ENCODE assay signal across 1 cellular context in genomic region chr11:63586451-63587166, GRCh38.
TF ChIP-seq lines count a peak whose summit lies in the region.

No MANE protein-coding gene starts in this region.

TF ChIP-seq in HepG2, 621 proteins besides CTCF, POLR2A, EP300 and RAD21 (continued from another document):
- TF ChIP-seq ATF5 (CRISPR knock-in tag; IDR thresholded peaks at IDR 0.05; ENCODE audit: low read depth), result no peak
- no peak for TF ChIP-seq ZEB1 (IDR thresholded peaks at IDR 0.05; ENCODE audit: insufficient replicate concordance, low read depth)
- TF ChIP-seq DR1 (CRISPR knock-in tag; IDR thresholded peaks at IDR 0.05), result no peak
- no peak for TF ChIP-seq SNAI1 (CRISPR knock-in tag; IDR thresholded peaks at IDR 0.05; ENCODE audit: borderline replicate concordance)
- TF ChIP-seq SNAPC4 (CRISPR knock-in tag; IDR thresholded peaks at IDR 0.05), result no peak
- no peak for TF ChIP-seq HBP1 (CRISPR knock-in tag; IDR thresholded peaks at IDR 0.05; ENCODE audit: low read depth)
- TF ChIP-seq ATF7 (IDR thresholded peaks at IDR 0.05), result 0 out of 2 replicates have a peak, but pooled peaks have one; percentile 7
- no peak for TF ChIP-seq ATF7 (CRISPR knock-in tag; IDR thresholded peaks at IDR 0.05)
- no peak for TF ChIP-seq ZNF839 (CRISPR knock-in tag; IDR thresholded peaks at IDR 0.05; ENCODE audit: borderline replicate concordance)
- TF ChIP-seq NRL (CRISPR knock-in tag; IDR thresholded peaks at IDR 0.05; ENCODE audit: borderline replicate concordance), result no peak
- TF ChIP-seq HMG20A (CRISPR knock-in tag; IDR thresholded peaks at IDR 0.05; ENCODE audit: borderline replicate concordance), result peak; percentile 57
- TF ChIP-seq NFIB (CRISPR knock-in tag; IDR thresholded peaks at IDR 0.05; ENCODE audit: borderline replicate concordance), result no peak
- no peak for TF ChIP-seq KLF6 (CRISPR knock-in tag; IDR thresholded peaks at IDR 0.05)
- TF ChIP-seq ZBTB38 (CRISPR knock-in tag; IDR thresholded peaks at IDR 0.05), result no peak
- no peak for TF ChIP-seq ZNF788 (CRISPR knock-in tag; IDR thresholded peaks at IDR 0.05; ENCODE audit: borderline replicate concordance)
- TF ChIP-seq, protein P1, sequence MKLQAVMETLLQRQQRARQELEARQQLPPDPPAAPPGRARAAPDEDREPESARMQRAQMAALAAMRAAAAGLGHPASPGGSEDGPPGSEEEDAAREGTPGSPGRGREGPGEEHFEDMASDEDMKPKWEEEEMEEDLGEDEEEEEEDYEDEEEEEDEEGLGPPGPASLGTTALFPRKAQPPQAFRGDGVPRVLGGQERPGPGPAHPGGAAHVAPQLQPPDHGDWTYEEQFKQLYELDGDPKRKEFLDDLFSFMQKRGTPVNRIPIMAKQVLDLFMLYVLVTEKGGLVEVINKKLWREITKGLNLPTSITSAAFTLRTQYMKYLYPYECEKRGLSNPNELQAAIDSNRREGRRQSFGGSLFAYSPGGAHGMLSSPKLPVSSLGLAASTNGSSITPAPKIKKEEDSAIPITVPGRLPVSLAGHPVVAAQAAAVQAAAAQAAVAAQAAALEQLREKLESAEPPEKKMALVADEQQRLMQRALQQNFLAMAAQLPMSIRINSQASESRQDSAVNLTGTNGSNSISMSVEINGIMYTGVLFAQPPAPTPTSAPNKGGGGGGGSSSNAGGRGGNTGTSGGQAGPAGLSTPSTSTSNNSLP (IDR thresholded peaks at IDR 0.05; ENCODE audit: low read depth, low read length), result peak; percentile 65; the same call in 1 of the 2 replicates
- peak; percentile 30; the same call in 1 of the 2 replicates for TF ChIP-seq SOX5 (CRISPR knock-in tag; IDR thresholded peaks at IDR 0.05; ENCODE audit: borderline replicate concordance)
- TF ChIP-seq ZNF782 (CRISPR knock-in tag; IDR thresholded peaks at IDR 0.05; ENCODE audit: borderline replicate concordance), result no peak
- no peak for TF ChIP-seq DNMT1 (CRISPR knock-in tag; IDR thresholded peaks at IDR 0.05)
- TF ChIP-seq, protein P2, sequence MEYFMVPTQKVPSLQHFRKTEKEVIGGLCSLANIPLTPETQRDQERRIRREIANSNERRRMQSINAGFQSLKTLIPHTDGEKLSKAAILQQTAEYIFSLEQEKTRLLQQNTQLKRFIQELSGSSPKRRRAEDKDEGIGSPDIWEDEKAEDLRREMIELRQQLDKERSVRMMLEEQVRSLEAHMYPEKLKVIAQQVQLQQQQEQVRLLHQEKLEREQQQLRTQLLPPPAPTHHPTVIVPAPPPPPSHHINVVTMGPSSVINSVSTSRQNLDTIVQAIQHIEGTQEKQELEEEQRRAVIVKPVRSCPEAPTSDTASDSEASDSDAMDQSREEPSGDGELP (IDR thresholded peaks at IDR 0.05; ENCODE audit: borderline replicate concordance, low read depth), result no peak
- TF ChIP-seq MED1 (CRISPR knock-in tag; IDR thresholded peaks at IDR 0.05), result no peak
- TF ChIP-seq, protein P3, sequence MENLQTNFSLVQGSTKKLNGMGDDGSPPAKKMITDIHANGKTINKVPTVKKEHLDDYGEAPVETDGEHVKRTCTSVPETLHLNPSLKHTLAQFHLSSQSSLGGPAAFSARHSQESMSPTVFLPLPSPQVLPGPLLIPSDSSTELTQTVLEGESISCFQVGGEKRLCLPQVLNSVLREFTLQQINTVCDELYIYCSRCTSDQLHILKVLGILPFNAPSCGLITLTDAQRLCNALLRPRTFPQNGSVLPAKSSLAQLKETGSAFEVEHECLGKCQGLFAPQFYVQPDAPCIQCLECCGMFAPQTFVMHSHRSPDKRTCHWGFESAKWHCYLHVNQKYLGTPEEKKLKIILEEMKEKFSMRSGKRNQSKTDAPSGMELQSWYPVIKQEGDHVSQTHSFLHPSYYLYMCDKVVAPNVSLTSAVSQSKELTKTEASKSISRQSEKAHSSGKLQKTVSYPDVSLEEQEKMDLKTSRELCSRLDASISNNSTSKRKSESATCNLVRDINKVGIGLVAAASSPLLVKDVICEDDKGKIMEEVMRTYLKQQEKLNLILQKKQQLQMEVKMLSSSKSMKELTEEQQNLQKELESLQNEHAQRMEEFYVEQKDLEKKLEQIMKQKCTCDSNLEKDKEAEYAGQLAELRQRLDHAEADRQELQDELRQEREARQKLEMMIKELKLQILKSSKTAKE (CRISPR knock-in tag; IDR thresholded peaks at IDR 0.05; ENCODE audit: borderline replicate concordance), result no peak
- TF ChIP-seq ZNF619 (CRISPR knock-in tag; IDR thresholded peaks at IDR 0.05), result no peak
- TF ChIP-seq MXD4 (CRISPR knock-in tag; IDR thresholded peaks at IDR 0.05), result no peak
- no peak for TF ChIP-seq ZFX (CRISPR knock-in tag; IDR thresholded peaks at IDR 0.05; ENCODE audit: low read depth)
